Comparison of ENCODE assay signal across 12 cellular contexts in the genomic region with DNA sequence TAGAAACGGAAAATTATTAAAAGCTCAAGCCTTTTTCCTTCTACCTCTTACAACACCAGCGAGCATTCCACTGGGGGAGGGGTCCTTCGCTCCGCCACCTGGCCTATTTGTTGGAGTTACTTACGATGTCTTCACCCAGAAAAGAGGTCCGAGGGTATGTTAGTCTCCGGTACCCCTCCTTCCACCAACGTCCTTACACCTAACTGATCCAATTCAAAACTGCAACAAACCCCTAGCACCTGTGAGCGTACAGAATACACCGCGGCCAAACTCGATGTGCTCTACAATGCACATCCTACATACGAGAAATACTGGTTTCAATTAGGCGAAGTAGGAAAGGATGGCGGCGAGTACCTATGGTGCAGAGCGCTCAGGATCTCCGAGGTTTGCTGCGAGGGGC. TPM values are rescaled to one million over a fixed set of nuclear protein-coding genes. Genes with fewer than 3 reads are reported as not detected.
A peak's percentile ranks its signal among the peaks of the same experiment; 100 is the strongest.
DNase-seq lines count a peak whose midpoint lies in the region; ATAC-seq and TF ChIP-seq lines count a peak whose summit lies in the region.
"Had no signal": no experiment of that assay in that cellular context is flagged by ENCODE, and none has a peak within 500 bp of the region (broad histone marks: within the 10 kb centered on the region; RNA-seq: fewer than 3 reads in every experiment).

No MANE protein-coding gene starts in this region.

- peaks cover 8 to 33% (median 21%) of the 10 kb centered on the region in 4 donors for H3K4me1 Mint-ChIP-seq in naive thymus-derived CD8-positive, alpha-beta T cell

- H3K27ac Mint-ChIP-seq in naive thymus-derived CD8-positive, alpha-beta T cell, result no peak overlapping the region

- peak overlapping the region in 9 of 10 donors; percentile 19 to 73 (median 52) for H3K4me3 Mint-ChIP-seq in naive thymus-derived CD8-positive, alpha-beta T cell

- H3K9ac ChIP-seq in HUES6 (ENCODE audit: low read length), result peak overlapping the region; percentile 12
- H3K9ac ChIP-seq in duodenal mucosa (ENCODE audit: low read depth in 1 of 2, low read length in 2 of 2), result no peak overlapping the region
- H3K9ac ChIP-seq: KMS-11 had no signal

- peak; percentile 18 for DNase-seq in A673 (ENCODE audit: low spot score)
- no peak for DNase-seq in naive thymus-derived CD8-positive, alpha-beta T cell
- DNase-seq in HK-2 (ENCODE audit: unreplicated experiment), result no peak
- no peak for DNase-seq in erythroblast (lab: John Stamatoyannopoulos, UW)
- DNase-seq in NCI-H1694 treated with DMSO at 0.1 percent for 48 hours (lab: John Stamatoyannopoulos, UW), result no peak
- DNase-seq: activated CD4-positive, alpha-beta T cell treated with anti-CD3 and anti-CD28 coated beads for 1 hour; Caco-2; PC-3 had no signal

- intact Hi-C loops in A673 (cut with micrococcal nuclease; ENCODE audit: unreplicated experiment), result no loop called here

- ATAC-seq in naive thymus-derived CD8-positive, alpha-beta T cell, result no peak
- ATAC-seq in GM19395 (IDR thresholded peaks at IDR 0.05; ENCODE audit: unreplicated experiment), result no peak
- ATAC-seq: PC-3 had no signal

- CTCF ChIA-PET in A673 (lab: Charles Lee), result interaction anchor here (0.6 to 0.9 kb wide), 2 partner anchors 12 to 1583 kb away, joined by 6 to 21 read pairs; no protein-coding TSS in a partner anchor

- no peak for TF ChIP-seq CTCF in A673 (conservative IDR thresholded peaks at IDR 0.05; ENCODE audit: low read depth, low read length)

- H3K9me3 Mint-ChIP-seq in naive thymus-derived CD8-positive, alpha-beta T cell, result peaks cover 0 to 10% (median 0%) of the 10 kb centered on the region in 9 donors

- no peaks in the 10 kb centered on the region for H3K9me3 ChIP-seq in A673 (ENCODE audit: low read depth, low read length, poor library complexity, severe bottlenecking)
- no peaks in the 10 kb centered on the region for H3K9me3 ChIP-seq in HUES6 (ENCODE audit: control insufficient read depth, insufficient read depth, low read depth, low read length)
- H3K9me3 ChIP-seq in duodenal mucosa (ENCODE audit: control insufficient read depth in 1 of 2, low read length in 2 of 2), result no peaks in the 10 kb centered on the region
- H3K9me3 ChIP-seq: Caco-2 had no signal

- TF ChIP-seq POLR2A in erythroblast (IDR thresholded peaks at IDR 0.05; ENCODE audit: low read length), result no peak

- H3K27me3 ChIP-seq in A673 (replicated peaks; ENCODE audit: insufficient read depth, low read depth, low read length, poor library complexity) (no peaks in the 10 kb centered on the region), HUES6 (ENCODE audit: control insufficient read depth, insufficient read depth, low read length) (peaks cover 68% of the 10 kb centered on the region), duodenal mucosa (ENCODE audit: control insufficient read depth in 1 of 2, insufficient read depth in 2 of 2, low read length in 2 of 2) (peaks cover 58 to 70% of the 10 kb centered on the region in 2 donors)

- no TSS peak for BruUV-seq in A673 (replicated peaks; lab: Mats Ljungman, UMichigan)

- H3K27ac ChIP-seq in A673 (ENCODE audit: low read depth, low read length, poor library complexity, severe bottlenecking), result peak overlapping the region; percentile 51
- no peak overlapping the region for H3K27ac ChIP-seq in HUES6 (ENCODE audit: low read depth, low read length)
- H3K27ac ChIP-seq in duodenal mucosa (ENCODE audit: low read depth, low read length), result no peak overlapping the region
- H3K27ac ChIP-seq: KMS-11 had no signal

- H3K36me3 ChIP-seq in A673 (ENCODE audit: insufficient read depth, low read length, poor library complexity, severe bottlenecking) (no peaks in the 10 kb centered on the region), HUES6 (ENCODE audit: control insufficient read depth, insufficient read depth, low read length) (no peaks in the 10 kb centered on the region), duodenal mucosa (ENCODE audit: control insufficient read depth in 1 of 2, insufficient read depth in 2 of 2, low read length in 2 of 2) (no peaks in the 10 kb centered on the region)

- H3K27me3 Mint-ChIP-seq in naive thymus-derived CD8-positive, alpha-beta T cell, result peaks cover 39 to 74% (median 57%) of the 10 kb centered on the region in 5 donors

- POLR2A ChIA-PET in A673 (lab: Charles Lee; ENCODE audit: low non-redundant PET), result no interaction called here
- POLR2A ChIA-PET in naive thymus-derived CD8-positive, alpha-beta T cell (lab: Charles Lee), result no interaction called here

- peaks cover 2 to 6% (median 5%) of the 10 kb centered on the region in 3 donors for H3K36me3 Mint-ChIP-seq in naive thymus-derived CD8-positive, alpha-beta T cell

- H3K4me3 ChIP-seq in A673 (ENCODE audit: low read depth, low read length, poor library complexity, severe bottlenecking) (peak overlapping the region; percentile 66), HUES6 (ENCODE audit: low read depth, low read length) (peak overlapping the region; percentile 71), duodenal mucosa (ENCODE audit: low read depth in 1 of 2, low read length in 2 of 2) (peak overlapping the region; percentile 64 to 68)

- H3K4me1 ChIP-seq in A673 (ENCODE audit: insufficient read depth, low read length, poor library complexity, severe bottlenecking), result no peaks in the 10 kb centered on the region
- H3K4me1 ChIP-seq in HUES6 (ENCODE audit: control insufficient read depth, insufficient read depth, low read length), result peaks cover 9% of the 10 kb centered on the region
- H3K4me1 ChIP-seq in duodenal mucosa (ENCODE audit: control insufficient read depth in 1 of 2, insufficient read depth in 2 of 2, low read length in 2 of 2), result peaks cover 20 to 27% of the 10 kb centered on the region in 2 donors
- H3K4me1 ChIP-seq: Caco-2 had no signal

RNA-seq across cellular contexts. Expression of a gene that starts 1.0 kb away (rescaled TPM):
- 5.2 and 5.4 TPM in 2 replicates for total RNA-seq in A673 (2021)
- total RNA-seq in naive thymus-derived CD8-positive, alpha-beta T cell, result not detected
- polyA plus RNA-seq in naive thymus-derived CD8-positive, alpha-beta T cell, result not detected
- total RNA-seq: Caco-2, PC-3 had no signal
